Comparison of ENCODE assay signal across 8 cellular contexts in the genomic region with DNA sequence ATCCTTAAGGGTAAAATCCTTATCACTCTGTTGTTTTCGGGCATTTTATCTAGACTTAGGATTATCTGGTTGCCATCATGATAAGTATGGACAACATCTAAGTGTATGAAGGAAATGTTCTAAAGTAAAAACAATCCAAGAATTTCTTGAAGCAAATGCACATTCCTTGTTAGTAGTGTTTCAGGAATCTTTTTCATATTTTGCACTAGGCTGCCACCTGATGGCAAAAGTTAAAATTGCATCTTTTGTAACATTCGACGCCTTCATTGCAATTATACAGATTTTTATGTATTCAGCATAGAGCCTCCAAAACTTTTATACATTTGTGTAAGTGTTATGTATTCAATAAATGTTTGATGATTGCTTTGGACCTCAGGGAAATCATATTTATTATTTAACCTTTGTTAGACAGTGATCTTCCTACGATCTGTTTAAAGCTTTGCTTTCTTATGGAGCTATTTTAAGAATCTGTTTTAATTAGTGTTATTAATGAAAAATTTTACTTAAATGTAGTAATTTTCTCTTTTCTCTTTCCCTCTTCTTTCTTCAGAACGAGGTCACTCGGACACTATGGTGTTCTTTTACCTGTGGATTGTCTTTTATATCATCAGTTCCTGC. TPM values are rescaled to one million over a fixed set of nuclear protein-coding genes. Genes with fewer than 3 reads are reported as not detected.
DNase-seq lines count a peak whose midpoint lies in the region; ATAC-seq and TF ChIP-seq lines count a peak whose summit lies in the region.

No MANE protein-coding gene starts in this region.

- H3K79me2 ChIP-seq in MM.1S (ENCODE audit: low read length) = no peaks in the 10 kb centered on the region

- no peak overlapping the region for H3K9ac ChIP-seq in MM.1S (ENCODE audit: low read length)

- H3K27me3 Mint-ChIP-seq in osteocyte (ENCODE audit: unreplicated experiment) = no peaks in the 10 kb centered on the region

- no peaks in the 10 kb centered on the region for H3K9me3 Mint-ChIP-seq in osteocyte (ENCODE audit: unreplicated experiment)

- H3K27ac Mint-ChIP-seq in osteocyte (ENCODE audit: unreplicated experiment) = no peak overlapping the region

- intact Hi-C loops in Right ventricle myocardium superior (cut with DNase I) (loop anchor here (5.0 kb wide), 2 partner anchors 331 to 346 kb away; no protein-coding TSS in a partner anchor), cardiac septum (cut with DNase I) (loop anchor here (5.0 kb wide), 3 partner anchors 231 to 346 kb away; a partner anchor contains a TSS)

- no peak overlapping the region for H3K4me2 ChIP-seq in MM.1S (ENCODE audit: low read depth, low read length)

- no peak overlapping the region for H3K4me3 ChIP-seq in MM.1S (ENCODE audit: low read length)
- no peak overlapping the region for H3K4me3 ChIP-seq in fibroblast of mammary gland (ENCODE audit: control insufficient read depth, low read depth, low read length)
- H3K4me3 ChIP-seq in effector memory CD4-positive, alpha-beta T cell (ENCODE audit: insufficient read depth, low read depth, low read length, poor library complexity, severe bottlenecking) = no peak overlapping the region

- ATAC-seq in Right ventricle myocardium superior (ENCODE audit: poor library complexity) (peak; percentile 73), HG03342 (IDR thresholded peaks at IDR 0.05; ENCODE audit: unreplicated experiment) (no peak)

- H2AFZ ChIP-seq in MM.1S (ENCODE audit: low read length) = no peak overlapping the region

- no peaks in the 10 kb centered on the region for H3K9me2 ChIP-seq in MM.1S (replicated peaks; ENCODE audit: insufficient read depth, low read length)

- DNase-seq in Right ventricle myocardium superior = no peak
- DNase-seq in cardiac septum (ENCODE audit: low spot score) = no peak
- peak; percentile 60 for DNase-seq in MM.1S
- peak; percentile 37 for DNase-seq in SKM-1 treated with dmso at 0.1 percent for 144 hours (lab: John Stamatoyannopoulos, UW; ENCODE audit: unreplicated experiment)
- peak; percentile 61 for DNase-seq in fibroblast of mammary gland (ENCODE audit: low read depth)
- DNase-seq in osteocyte (ENCODE audit: extremely low spot score, unreplicated experiment) = no peak
- DNase-seq in effector memory CD4-positive, alpha-beta T cell = no peak

- H4K20me1 ChIP-seq in MM.1S (ENCODE audit: insufficient read depth, low read length) = no peaks in the 10 kb centered on the region

- no peaks in the 10 kb centered on the region for H3K36me3 ChIP-seq in MM.1S (replicated peaks; ENCODE audit: insufficient read depth, low read length)
- H3K36me3 ChIP-seq in effector memory CD4-positive, alpha-beta T cell (ENCODE audit: control insufficient read depth, insufficient read depth, low read length) = peaks cover 12% of the 10 kb centered on the region

- H3K9me3 ChIP-seq in MM.1S (replicated peaks; ENCODE audit: insufficient read depth, low read length) = no peaks in the 10 kb centered on the region
- no peaks in the 10 kb centered on the region for H3K9me3 ChIP-seq in effector memory CD4-positive, alpha-beta T cell (ENCODE audit: control insufficient read depth, low read length)

- H3K4me1 Mint-ChIP-seq in osteocyte (ENCODE audit: unreplicated experiment) = peaks cover 18% of the 10 kb centered on the region

- peak; percentile 90 for TF ChIP-seq CTCF in MM.1S (IDR thresholded peaks at IDR 0.05; ENCODE audit: low read length)
- peak; percentile 65 for TF ChIP-seq CTCF in fibroblast of mammary gland (conservative IDR thresholded peaks at IDR 0.05; ENCODE audit: control insufficient read depth, insufficient read depth, low read depth, low read length)
- TF ChIP-seq CTCF in osteocyte (IDR thresholded peaks at IDR 0.05) = peak; percentile 77

- H3K4me1 ChIP-seq in MM.1S (ENCODE audit: low read length) = no peaks in the 10 kb centered on the region
- H3K4me1 ChIP-seq in effector memory CD4-positive, alpha-beta T cell (ENCODE audit: control insufficient read depth, insufficient read depth, low read length, poor library complexity, severe bottlenecking) = no peaks in the 10 kb centered on the region

- H3K27me3 ChIP-seq in MM.1S (replicated peaks; ENCODE audit: insufficient read depth, low read length) = no peaks in the 10 kb centered on the region
- H3K27me3 ChIP-seq in effector memory CD4-positive, alpha-beta T cell (replicated peaks; ENCODE audit: control insufficient read depth, insufficient read depth, low read length, poor library complexity, severe bottlenecking) = no peaks in the 10 kb centered on the region

- H3F3A ChIP-seq in MM.1S (ENCODE audit: insufficient read depth, low read length) = no peaks in the 10 kb centered on the region

- no peak overlapping the region for H3K27ac ChIP-seq in MM.1S (ENCODE audit: low read length)
- H3K27ac ChIP-seq in effector memory CD4-positive, alpha-beta T cell (ENCODE audit: insufficient read depth, low read length, poor library complexity, severe bottlenecking) = no peak overlapping the region

- H3K36me3 Mint-ChIP-seq in osteocyte (ENCODE audit: unreplicated experiment) = peaks cover 2% of the 10 kb centered on the region

- H3K4me3 Mint-ChIP-seq in osteocyte (ENCODE audit: unreplicated experiment) = no peak overlapping the region

RNA-seq across cellular contexts. Expression of a gene that starts 49.4 kb away (rescaled TPM):
- total RNA-seq in Right ventricle myocardium superior (7.1 TPM), cardiac septum (11.4 TPM), osteocyte (6.6 and 8.4 TPM in 2 replicates)

Comparison
In these comparisons a context has a peak if more than half of its experiments do, and no peak if none do; other contexts are left out.
1. DNase-seq: peak in MM.1S (single experiment), SKM-1 treated with dmso at 0.1 percent for 144 hours (single experiment) and fibroblast of mammary gland (single experiment); none in Right ventricle myocardium superior (single experiment), cardiac septum (single experiment), osteocyte (single experiment) and effector memory CD4-positive, alpha-beta T cell (0 of 3).
2. Peak in every context shown above with its lines, with median percentiles within 50 percentile points of each other: CTCF ChIP-seq.